In genomic region chr6:169162968-169163903, GRCh38 we compare ENCODE assay signal across 9 cellular contexts.
DNase-seq lines count a peak whose midpoint lies in the region; ATAC-seq and TF ChIP-seq lines count a peak whose summit lies in the region.
"Had no signal": no experiment of that assay in that cellular context is flagged by ENCODE, and none has a peak within 500 bp of the region (broad histone marks: within the 10 kb centered on the region; RNA-seq: fewer than 3 reads in every experiment).

No MANE protein-coding gene starts in this region.

- TF ChIP-seq CTCF in heart right ventricle (IDR thresholded peaks at IDR 0.05) (no peak), kidney epithelial cell (IDR thresholded peaks at IDR 0.05; ENCODE audit: insufficient read depth, low read length, poor library complexity, severe bottlenecking) (no peak), dorsolateral prefrontal cortex (IDR thresholded peaks at IDR 0.05 in 54 of 56, conservative IDR thresholded peaks at IDR 0.05 in 2 of 56; ENCODE audit: low read depth in 1 of 56, partially characterized antibody in 56 of 56) (no peak)

- WGBS in heart right ventricle, 2 donors, result 85 to 86% methylated on average over 11 of the region's 11 CpGs

- H3K36me3 ChIP-seq in heart right ventricle (no peaks in the 10 kb centered on the region), kidney epithelial cell (ENCODE audit: control insufficient read depth, insufficient read depth, low read length) (no peaks in the 10 kb centered on the region)

- intact Hi-C loops in heart right ventricle (cut with DNase I), result no loop called here
- intact Hi-C loops in Right ventricle myocardium superior (cut with DNase I), result no loop called here
- intact Hi-C loops in dorsolateral prefrontal cortex (cut with DNase I), result loop anchor here in 1 of 2 donors (10.0 kb wide), 1 partner anchor 1282 kb away; no protein-coding TSS in a partner anchor

- ATAC-seq in heart right ventricle, result peak in 7 of 8 donors; percentile 38 to 84 (median 59)
- no peak for ATAC-seq in Right ventricle myocardium superior (ENCODE audit: poor library complexity)
- no peak for ATAC-seq in GM18907 (IDR thresholded peaks at IDR 0.05; ENCODE audit: unreplicated experiment)
- ATAC-seq in HG02623 (IDR thresholded peaks at IDR 0.05; ENCODE audit: unreplicated experiment), result no peak
- ATAC-seq: WTC11 had no signal

- DNase-seq in heart right ventricle (peak in 1 of 2 donors; percentile 48), Right ventricle myocardium superior (no peak), amniotic stem cell (lab: John Stamatoyannopoulos, UW) (peak; percentile 96), kidney epithelial cell (ENCODE audit: low read depth) (peak; percentile 71), NCI-H2081 treated with DMSO at 0.1 percent for 48 hours (lab: John Stamatoyannopoulos, UW) (no peak), dorsolateral prefrontal cortex (no peak)

- peaks cover 0 to 23% (median 8%) of the 10 kb centered on the region in 9 donors for H3K4me1 ChIP-seq in heart right ventricle

- no peaks in the 10 kb centered on the region for H3K9me3 ChIP-seq in heart right ventricle

- H3K27me3 ChIP-seq in heart right ventricle (peaks cover 0 to 7% (median 0%) of the 10 kb centered on the region in 7 donors), kidney epithelial cell (ENCODE audit: control insufficient read depth, insufficient read depth, low read length) (no peaks in the 10 kb centered on the region), dorsolateral prefrontal cortex (peaks cover 0 to 3% (median 0%) of the 10 kb centered on the region in 45 donors)

- H3K27ac ChIP-seq in heart right ventricle (peak overlapping the region in 4 of 10 donors; percentile 19 to 81 (median 38)), dorsolateral prefrontal cortex (no peak overlapping the region)

- H3K4me3 ChIP-seq in heart right ventricle (no peak overlapping the region), kidney epithelial cell (ENCODE audit: low read depth, low read length) (no peak overlapping the region), dorsolateral prefrontal cortex (no peak overlapping the region)

Comparison
In these comparisons a context has a peak if more than half of its experiments do, and no peak if none do; other contexts are left out.
1. ATAC-seq: peak in heart right ventricle (7 of 8); none in Right ventricle myocardium superior (single experiment), GM18907 (single experiment) and HG02623 (single experiment).
2. DNase-seq: peak in amniotic stem cell (single experiment) and kidney epithelial cell (single experiment); none in Right ventricle myocardium superior (single experiment), NCI-H2081 treated with DMSO at 0.1 percent for 48 hours (single experiment) and dorsolateral prefrontal cortex (0 of 10).